Comparison of ENCODE assay signal across 19 cellular contexts in genomic region chr12:79441534-79441933, GRCh38.
DNase-seq lines count a peak whose midpoint lies in the region; ATAC-seq and TF ChIP-seq lines count a peak whose summit lies in the region.
"Had no signal": no experiment of that assay in that cellular context is flagged by ENCODE, and none has a peak within 500 bp of the region (broad histone marks: within the 10 kb centered on the region; RNA-seq: fewer than 3 reads in every experiment).

No MANE protein-coding gene starts in this region.

- H3K36me3 Mint-ChIP-seq in nephron (ENCODE audit: low read depth) = peaks cover 9% of the 10 kb centered on the region
- H3K36me3 Mint-ChIP-seq: CD8-positive, alpha-beta T cell had no signal

- no peak overlapping the region for H3K27ac ChIP-seq in BLaER1 treated with 17β-estradiol and CSF1 and Interleukin-3, amounts not matched to agents 10 nM and 100 nM
- H3K27ac ChIP-seq in dorsolateral prefrontal cortex = peak overlapping the region in 40 of 59 donors; percentile 6 to 79 (median 48)
- H3K27ac ChIP-seq: HL-60 had no signal

- peak overlapping the region in 2 of 3 experiments; percentile 24 to 28 for H3K27ac Mint-ChIP-seq in nephron
- H3K27ac Mint-ChIP-seq: B cell; CD8-positive, alpha-beta T cell had no signal

- no peaks in the 10 kb centered on the region for H3K9me3 Mint-ChIP-seq in nephron
- H3K9me3 Mint-ChIP-seq: CD8-positive, alpha-beta T cell had no signal

- no peaks in the 10 kb centered on the region for H3K27me3 ChIP-seq in BLaER1 treated with 17β-estradiol and CSF1 and Interleukin-3, amounts not matched to agents 10 nM and 100 nM
- no peaks in the 10 kb centered on the region for H3K27me3 ChIP-seq in dorsolateral prefrontal cortex

- TF ChIP-seq CTCF in dorsolateral prefrontal cortex (IDR thresholded peaks at IDR 0.05 in 54 of 56, conservative IDR thresholded peaks at IDR 0.05 in 2 of 56; ENCODE audit: low read depth in 1 of 56, partially characterized antibody in 56 of 56) = no peak
- TF ChIP-seq CTCF in nephron (IDR thresholded peaks at IDR 0.05; ENCODE audit: unreplicated experiment in 3 of 3) = no peak

- peaks cover 9 to 31% (median 21%) of the 10 kb centered on the region in 11 experiments; a peak in 18 of 22 replicates for H3K36me3 ChIP-seq in BLaER1 treated with 17β-estradiol and CSF1 and Interleukin-3, amounts not matched to agents 10 nM and 100 nM

- no peak for ATAC-seq in HG03045 (IDR thresholded peaks at IDR 0.05; ENCODE audit: unreplicated experiment)
- ATAC-seq: CD8-positive, alpha-beta T cell had no signal

- no peak overlapping the region for H3K4me3 Mint-ChIP-seq in nephron
- H3K4me3 Mint-ChIP-seq: B cell; CD8-positive, alpha-beta T cell had no signal

- no peak overlapping the region for H3K9ac ChIP-seq in BLaER1 treated with 17β-estradiol and CSF1 and Interleukin-3, amounts not matched to agents 10 nM and 100 nM

- H3K4me1 ChIP-seq in BLaER1 treated with 17β-estradiol and CSF1 and Interleukin-3, amounts not matched to agents 10 nM and 100 nM = peaks cover 14 to 33% (median 26%) of the 10 kb centered on the region in 10 experiments

- no peaks in the 10 kb centered on the region for H3K27me3 Mint-ChIP-seq in nephron (ENCODE audit: low read depth)
- H3K27me3 Mint-ChIP-seq: B cell had no signal

- peak; percentile 14 for DNase-seq in NCI-H69 (lab: John Stamatoyannopoulos, UW)
- no peak for DNase-seq in dorsolateral prefrontal cortex
- DNase-seq in OCI-M1 (lab: John Stamatoyannopoulos, UW) = no peak
- no peak for DNase-seq in stimulated activated naive CD4-positive, alpha-beta T cell treated with Interleukin-2 at 50 U/mL for 16 hours (lab: John Stamatoyannopoulos, UW)
- no peak for DNase-seq in T-helper 2 cell
- DNase-seq: ACHN; CD8-positive, alpha-beta T cell; EL; KBM-7; NCI-H1092 treated with DMSO at 0.1 percent for 48 hours; NCI-H187; NCI-H2171; NCI-H446 treated with DMSO at 0.1 percent for 48 hours; NCI-H82 had no signal

- peaks cover 0 to 8% (median 0%) of the 10 kb centered on the region in 11 experiments; a peak in 4 of 22 replicates for H3K9me3 ChIP-seq in BLaER1 treated with 17β-estradiol and CSF1 and Interleukin-3, amounts not matched to agents 10 nM and 100 nM (replicated peaks in 1 of 11)

- H3K4me1 Mint-ChIP-seq in nephron = peaks cover 31% of the 10 kb centered on the region
- H3K4me1 Mint-ChIP-seq: B cell had no signal

- H3K4me2 ChIP-seq in BLaER1 treated with 17β-estradiol and CSF1 and Interleukin-3, amounts not matched to agents 10 nM and 100 nM = peak overlapping the region in 6 of 11 experiments; percentile 4 to 58 (median 33); a peak in 3 of 22 replicates

- H4K20me1 ChIP-seq in BLaER1 treated with 17β-estradiol and CSF1 and Interleukin-3, amounts not matched to agents 10 nM and 100 nM = no peaks in the 10 kb centered on the region

- no peak overlapping the region for H3K4me3 ChIP-seq in BLaER1 treated with 17β-estradiol and CSF1 and Interleukin-3, amounts not matched to agents 10 nM and 100 nM
- H3K4me3 ChIP-seq in dorsolateral prefrontal cortex = no peak overlapping the region

- intact Hi-C loops in dorsolateral prefrontal cortex (cut with DNase I) = no loop called here

Comparison
In these comparisons a context has a peak if more than half of its experiments do, and no peak if none do; other contexts are left out.
1. H3K27ac ChIP-seq: peak in dorsolateral prefrontal cortex (40 of 59); none in BLaER1 treated with 17β-estradiol and CSF1 and Interleukin-3, amounts not matched to agents 10 nM and 100 nM (0 of 11).